In the genomic region with DNA sequence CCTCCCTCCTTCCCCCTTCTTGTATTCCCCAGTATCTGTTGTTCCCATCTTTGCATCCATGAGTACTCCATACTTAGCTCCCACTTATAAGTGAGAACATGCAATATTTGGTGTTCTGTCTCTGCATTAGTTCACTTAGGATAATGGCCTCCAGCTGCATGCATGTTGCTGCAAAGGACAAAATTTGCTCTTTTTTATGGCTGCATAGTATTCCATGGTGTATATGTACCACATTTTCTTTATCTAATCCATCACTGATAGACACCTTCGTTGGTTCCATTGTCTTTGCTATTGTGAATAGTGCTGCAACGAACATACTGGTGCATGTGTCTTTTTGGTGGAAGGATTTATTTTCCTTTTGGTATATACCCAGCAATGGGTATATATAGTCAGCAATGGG, we compare ENCODE assay signal across 10 cellular contexts. TPM values are rescaled to one million over a fixed set of nuclear protein-coding genes. Genes with fewer than 3 reads are reported as not detected.
"Had no signal": no experiment of that assay in that cellular context is flagged by ENCODE, and none has a peak within 500 bp of the region (broad histone marks: within the 10 kb centered on the region; RNA-seq: fewer than 3 reads in every experiment).

No MANE protein-coding gene starts in this region.

- DNase-seq: H7, IMR-90, Karpas-422, KBM-7 had no signal

- ATAC-seq: GM23338, HCT116 had no signal

- H3K9ac ChIP-seq: KMS-11 had no signal

- H3K4me3 ChIP-seq: GM23338, HAP-1 had no signal

- H3K4me3 Mint-ChIP-seq: GM23338 had no signal

- FAIRE-seq: HTR-8/SVneo had no signal

- H3K9me3 ChIP-seq: HAP-1 had no signal

- H2AFZ ChIP-seq: GM23338 had no signal

- H3K27ac Mint-ChIP-seq: GM23338 had no signal

- H3K27ac ChIP-seq: KMS-11 had no signal

- H3K36me3 ChIP-seq: HAP-1 had no signal

- H3K4me2 ChIP-seq: GM23338, KMS-11 had no signal

- H3K4me1 ChIP-seq: HAP-1 had no signal

RNA-seq across cellular contexts. Expression of gene VIT, which starts 47.4 kb away (rescaled TPM):
- total RNA-seq: GM23338, H7, HT-29 had no signal
- polyA plus RNA-seq: GM23338, IMR-90 had no signal
